12 cellular contexts compared by ENCODE assay signal in the genomic region with DNA sequence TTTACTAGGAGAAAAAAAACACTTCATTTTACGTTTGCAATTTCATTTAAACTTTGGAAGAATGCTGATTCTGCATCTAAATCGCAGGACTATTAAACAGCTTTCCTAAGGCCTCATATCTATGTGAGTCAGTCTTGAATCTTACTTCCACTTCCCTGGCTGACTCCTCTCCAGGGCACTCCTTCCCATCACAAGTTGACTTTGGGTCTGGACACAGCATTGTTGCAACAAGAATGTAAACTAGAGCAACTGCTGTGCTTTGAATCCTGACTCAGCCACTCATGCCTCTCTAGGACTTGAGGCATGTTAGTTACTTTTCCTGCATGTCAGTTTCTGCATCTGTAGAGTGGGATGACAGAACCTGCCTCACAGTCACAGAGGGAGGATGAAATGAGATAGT.
DNase-seq lines count a peak whose midpoint lies in the region; ATAC-seq, FAIRE-seq and TF ChIP-seq lines count a peak whose summit lies in the region.
"Had no signal": no experiment of that assay in that cellular context is flagged by ENCODE, and none has a peak within 500 bp of the region (broad histone marks: within the 10 kb centered on the region; RNA-seq: fewer than 3 reads in every experiment).

No MANE protein-coding gene starts in this region.

- no peak overlapping the region for H3K4me3 Mint-ChIP-seq in osteocyte (ENCODE audit: unreplicated experiment)
- H3K4me3 Mint-ChIP-seq: activated T-helper 17 cell treated with anti-CD3 and anti-CD28 coated beads, Interleukin-2, amount 50 U/mL, for 72 hours had no signal

- in situ Hi-C loops in G401 (cut with HindIII; ENCODE audit: low sequenced_read_pairs), result no loop called here

- no peak for ATAC-seq in GM18520 (IDR thresholded peaks at IDR 0.05; ENCODE audit: unreplicated experiment)
- ATAC-seq: activated T-helper 17 cell treated with anti-CD3 and anti-CD28 coated beads, Interleukin-2, amount 50 U/mL, for 72 hours had no signal

- peaks cover 6% of the 10 kb centered on the region for H3K9me3 Mint-ChIP-seq in osteocyte (ENCODE audit: unreplicated experiment)

- H3K27ac Mint-ChIP-seq in osteocyte (ENCODE audit: unreplicated experiment), result peak overlapping the region; percentile 27
- H3K27ac Mint-ChIP-seq: activated T-helper 17 cell treated with anti-CD3 and anti-CD28 coated beads, Interleukin-2, amount 50 U/mL, for 72 hours had no signal

- TF ChIP-seq POLR2A in GM12892 (IDR thresholded peaks at IDR 0.05; ENCODE audit: low read depth, low read length), result no peak

- no peaks in the 10 kb centered on the region for H3K27me3 Mint-ChIP-seq in osteocyte (ENCODE audit: unreplicated experiment)
- H3K27me3 Mint-ChIP-seq: activated T-helper 17 cell treated with anti-CD3 and anti-CD28 coated beads, Interleukin-2, amount 50 U/mL, for 72 hours had no signal

- no peak overlapping the region for H3K4me3 ChIP-seq in fibroblast of mammary gland (ENCODE audit: control insufficient read depth, low read depth, low read length)
- H3K4me3 ChIP-seq: skin epidermis had no signal

- no peak for TF ChIP-seq CTCF in fibroblast of mammary gland (conservative IDR thresholded peaks at IDR 0.05; ENCODE audit: control insufficient read depth, insufficient read depth, low read depth, low read length)
- no peak for TF ChIP-seq CTCF in osteocyte (IDR thresholded peaks at IDR 0.05)

- peaks cover 36% of the 10 kb centered on the region for H3K4me1 Mint-ChIP-seq in osteocyte (ENCODE audit: unreplicated experiment)
- H3K4me1 Mint-ChIP-seq: activated T-helper 17 cell treated with anti-CD3 and anti-CD28 coated beads, Interleukin-2, amount 50 U/mL, for 72 hours had no signal

- DNase-seq in G401 (ENCODE audit: low spot score) (peak; percentile 1), RKO (ENCODE audit: low spot score) (peak; percentile 43), fibroblast of mammary gland (ENCODE audit: low read depth) (peak; percentile 89), osteocyte (ENCODE audit: extremely low spot score, unreplicated experiment) (no peak), GM12892 (ENCODE audit: insufficient read length) (no peak), cerebellar cortex (ENCODE audit: low spot score) (no peak)
- no peak for DNase-seq in activated effector memory CD4-positive, alpha-beta T cell treated with Interleukin-2 at 50 U/mL for 16 hours
- DNase-seq: effector memory CD4-positive, alpha-beta T cell; NCI-H774 had no signal

- no peaks in the 10 kb centered on the region for H3K36me3 Mint-ChIP-seq in osteocyte (ENCODE audit: unreplicated experiment)

- no peak for FAIRE-seq in GM12892 (lab: Jason Lieb, UNC)

Comparison
In these comparisons a context has a peak if more than half of its experiments do, and no peak if none do; other contexts are left out.
1. DNase-seq: peak in G401 (single experiment), RKO (single experiment) and fibroblast of mammary gland (single experiment); none in osteocyte (single experiment), GM12892 (single experiment), cerebellar cortex (single experiment) and activated effector memory CD4-positive, alpha-beta T cell treated with Interleukin-2 at 50 U/mL for 16 hours (single experiment).